2 cellular contexts compared by ENCODE assay signal in genomic region chr18:28143725-28144124, GRCh38.
TF ChIP-seq lines count a peak whose summit lies in the region.

No MANE protein-coding gene starts in this region.

TF ChIP-seq in HepG2, 621 proteins besides CTCF, POLR2A, EP300 and RAD21:
- TF ChIP-seq POGZ (CRISPR knock-in tag; IDR thresholded peaks at IDR 0.05) = peak; percentile 52; the same call in 1 of the 2 replicates
- TF ChIP-seq ZNF646 (CRISPR knock-in tag; IDR thresholded peaks at IDR 0.05) = no peak
- TF ChIP-seq SIX4 (CRISPR knock-in tag; IDR thresholded peaks at IDR 0.05) = peak; percentile 84
- TF ChIP-seq MED1 (CRISPR knock-in tag; IDR thresholded peaks at IDR 0.05) = no peak
- no peak for TF ChIP-seq THAP11 (CRISPR knock-in tag; IDR thresholded peaks at IDR 0.05)
- TF ChIP-seq ZNF543 (CRISPR knock-in tag; IDR thresholded peaks at IDR 0.05) = no peak
- no peak for TF ChIP-seq ISL2 (CRISPR knock-in tag; IDR thresholded peaks at IDR 0.05)

TF ChIP-seq in endothelial cell of umbilical vein, 7 proteins besides CTCF, POLR2A, EP300 and RAD21:
- peak; percentile 11 for TF ChIP-seq JUN (IDR thresholded peaks at IDR 0.05; ENCODE audit: borderline replicate concordance, insufficient read depth, insufficient read length, low read depth)
- TF ChIP-seq MYC (IDR thresholded peaks at IDR 0.05; ENCODE audit: low read depth, low read length) = no peak
- TF ChIP-seq GATA2 (IDR thresholded peaks at IDR 0.05; ENCODE audit: insufficient read depth, insufficient read length, low read depth, low read length) = no peak
- no peak for TF ChIP-seq POLR2AphosphoS5 (IDR thresholded peaks at IDR 0.05; ENCODE audit: insufficient read depth, low read depth, low read length)
- no peak for TF ChIP-seq FOS (IDR thresholded peaks at IDR 0.05; ENCODE audit: borderline replicate concordance, insufficient read depth, low read length)
- TF ChIP-seq EZH2 (IDR thresholded peaks at IDR 0.05; ENCODE audit: borderline replicate concordance, low read depth, low read length, severe bottlenecking) = no peak
- TF ChIP-seq, protein P1, sequence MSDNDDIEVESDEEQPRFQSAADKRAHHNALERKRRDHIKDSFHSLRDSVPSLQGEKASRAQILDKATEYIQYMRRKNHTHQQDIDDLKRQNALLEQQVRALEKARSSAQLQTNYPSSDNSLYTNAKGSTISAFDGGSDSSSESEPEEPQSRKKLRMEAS (IDR thresholded peaks at IDR 0.05; ENCODE audit: insufficient read depth, insufficient read length) = no peak
TF ChIP-seq in endothelial cell of umbilical vein: peak in this region for 1.
